In genomic region chr5:176658007-176658599, GRCh38 we compare ENCODE assay signal across 8 cellular contexts. TPM values are rescaled to one million over a fixed set of nuclear protein-coding genes. Genes with fewer than 3 reads are reported as not detected.
A peak's percentile ranks its signal among the peaks of the same experiment; 100 is the strongest.
DNase-seq lines count a peak whose midpoint lies in the region; ATAC-seq and TF ChIP-seq lines count a peak whose summit lies in the region.

No MANE protein-coding gene starts in this region.

- H3K4me1 ChIP-seq in heart left ventricle = peaks cover 0 to 31% (median 12%) of the 10 kb centered on the region in 12 donors

- H3K36me3 ChIP-seq in heart left ventricle = peaks cover 0 to 39% (median 20%) of the 10 kb centered on the region in 9 donors

- peaks cover 0 to 11% (median 0%) of the 10 kb centered on the region in 9 donors for H3K27me3 ChIP-seq in heart left ventricle

- no peak for TF ChIP-seq POLR2A in heart left ventricle (IDR thresholded peaks at IDR 0.05)

- 48 to 70% (median 52%) methylated on average over 12 to 14 of the region's 14 CpGs for WGBS in heart left ventricle, 4 donors

- no peak overlapping the region for H3K4me3 ChIP-seq in heart left ventricle

- ATAC-seq in GM19397 (IDR thresholded peaks at IDR 0.05; ENCODE audit: unreplicated experiment) (peak; percentile 33), heart left ventricle (peak; percentile 61 to 86 (median 84)), GM18520 (IDR thresholded peaks at IDR 0.05; ENCODE audit: unreplicated experiment) (no peak)

- no peak overlapping the region for H3K27ac ChIP-seq in C4-2B
- peak overlapping the region in 2 of 12 donors; percentile 0 to 76 for H3K27ac ChIP-seq in heart left ventricle

- TF ChIP-seq CTCF in C4-2B (conservative IDR thresholded peaks at IDR 0.05) (peak; percentile 95), LNCAP (IDR thresholded peaks at IDR 0.05) (peak; percentile 90), heart left ventricle (IDR thresholded peaks at IDR 0.05) (peak; percentile 73 to 92 (median 84))

- no peaks in the 10 kb centered on the region for H3K9me3 ChIP-seq in heart left ventricle

- intact Hi-C loops in heart left ventricle (cut with DNase I) = loop anchor here in 8 of 10 donors (2.0 to 10.0 kb wide), 7 partner anchors 161 to 455 kb away; partner anchors contain the start of gene CLTB (in 1 of the 8)

- DNase-seq in SW 1271 (lab: John Stamatoyannopoulos, UW) = peak; percentile 28 to 57
- DNase-seq in activated naive CD8-positive, alpha-beta T cell treated with anti-CD3 and anti-CD28 coated beads, Interleukin-2, amount 50 U/mL, for 16 hours (ENCODE audit: low read depth, low spot score) = peak; percentile 49
- DNase-seq in heart left ventricle = peak; percentile 54 to 80 (median 72)
- peak; percentile 27 for DNase-seq in pulmonary artery endothelial cell (ENCODE audit: low read depth, low spot score)

RNA-seq across cellular contexts. Expression of gene TSPAN17, which starts 10.8 kb away (rescaled TPM):
- total RNA-seq in heart left ventricle = 10 to 100 TPM; 22.2 to 53.1 (median 30.9) TPM
- polyA plus RNA-seq in heart left ventricle = 10 to 100 TPM; 15.4 to 59.3 TPM
- total RNA-seq in pulmonary artery endothelial cell = 51.3 and 53.8 TPM in 2 replicates

RNA-seq across cellular contexts. Expression of gene EIF4E1B, which starts 27.6 kb away (rescaled TPM):
- not detected for total RNA-seq in heart left ventricle
- not detected for polyA plus RNA-seq in heart left ventricle
- total RNA-seq in pulmonary artery endothelial cell = not detected in 2 replicates

RNA-seq across cellular contexts. Expression of gene SNCB, which starts 27.8 kb away (rescaled TPM):
- total RNA-seq in heart left ventricle (under 1 TPM in 1 of 9 donors, not detected in 8; 0.23 TPM), pulmonary artery endothelial cell (0.07 TPM in 1 of 2 replicates, not detected in the other)
- polyA plus RNA-seq in heart left ventricle = not detected

RNA-seq across cellular contexts. Expression of gene GPRIN1, which starts 48.1 kb away (rescaled TPM):
- total RNA-seq in heart left ventricle (1 to 10 TPM in 1 of 9 donors, under 1 TPM in 8; 0.25 to 1.9 (median 0.48) TPM), pulmonary artery endothelial cell (6.0 and 7.5 TPM in 2 replicates)
- polyA plus RNA-seq in heart left ventricle = under 1 TPM; 0.15 to 0.36 TPM
